ENCODE assay signal across 20 cellular contexts in the genomic region with DNA sequence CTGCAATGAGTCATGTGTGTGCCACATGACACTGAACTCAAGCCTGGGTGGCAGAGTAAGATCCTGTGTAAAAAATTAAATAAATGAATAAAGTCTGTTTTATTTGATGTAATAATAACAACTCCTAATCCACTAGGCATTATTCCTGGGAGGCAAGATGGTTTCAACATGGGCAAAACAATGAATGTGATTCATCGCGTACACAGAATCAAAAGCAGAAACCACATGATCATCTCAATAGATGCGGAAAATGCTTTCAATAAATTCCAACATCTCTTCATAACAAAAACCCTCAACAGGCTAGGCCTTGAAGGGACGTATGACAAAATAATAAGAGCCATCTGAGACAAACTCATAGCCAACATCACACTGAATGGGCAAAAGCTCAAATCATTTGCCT.
"Had no signal": no experiment of that assay in that cellular context is flagged by ENCODE, and none has a peak within 500 bp of the region (broad histone marks: within the 10 kb centered on the region; RNA-seq: fewer than 3 reads in every experiment).

No MANE protein-coding gene starts in this region.

- H3K4me1 ChIP-seq: colonic mucosa, esophagus muscularis mucosa, foreskin keratinocyte, gastrocnemius medialis, heart right ventricle, left lung, lower lobe of right lung had no signal

- H3K9me3 ChIP-seq: colonic mucosa, esophagus muscularis mucosa had no signal

- H3K27me3 ChIP-seq: colonic mucosa, esophagus muscularis mucosa, foreskin keratinocyte, gastrocnemius medialis, heart right ventricle, left lung had no signal

- DNase-seq: colonic mucosa; cortex of kidney; effector CD8-positive, alpha-beta T cell; effector memory CD8-positive, alpha-beta T cell; endodermal cell; foreskin keratinocyte; gastrocnemius medialis; glutamatergic neuron; head of caudate nucleus; heart right ventricle; hippocampal formation; left cardiac atrium; left lung; left ventricle myocardium superior; lower lobe of right lung; mesendoderm; midbrain; naive thymus-derived CD4-positive, alpha-beta T cell; natural killer cell had no signal

- H3K4me3 ChIP-seq: colonic mucosa, esophagus muscularis mucosa, gastrocnemius medialis, heart right ventricle, left lung, lower lobe of right lung had no signal

- H3K36me3 ChIP-seq: colonic mucosa, esophagus muscularis mucosa, gastrocnemius medialis, heart right ventricle, left lung, lower lobe of right lung had no signal

- H3K27ac ChIP-seq: colonic mucosa, esophagus muscularis mucosa, foreskin keratinocyte, gastrocnemius medialis, heart right ventricle, left lung, lower lobe of right lung had no signal
